ENCODE assay signal across 16 cellular contexts in the genomic region with DNA sequence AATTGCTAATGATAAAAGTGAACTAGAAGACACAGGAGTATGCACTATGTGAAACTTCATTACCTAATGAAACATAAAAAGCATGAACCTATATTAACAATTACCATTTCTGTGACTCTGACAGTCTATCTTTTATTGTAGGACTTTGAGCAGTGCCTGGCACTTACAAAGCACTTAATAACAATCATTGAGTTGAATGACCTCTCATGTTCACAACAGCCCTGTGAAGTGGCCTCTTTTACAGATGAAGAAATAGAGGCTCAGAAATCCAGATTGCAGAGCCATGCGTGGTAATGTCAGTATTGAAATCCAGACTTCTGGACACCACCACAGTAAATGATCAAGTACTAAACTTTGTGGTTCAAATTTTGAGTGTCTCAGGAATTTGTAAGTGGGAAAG.
DNase-seq lines count a peak whose midpoint lies in the region; ATAC-seq and TF ChIP-seq lines count a peak whose summit lies in the region.
"Had no signal": no experiment of that assay in that cellular context is flagged by ENCODE, and none has a peak within 500 bp of the region (broad histone marks: within the 10 kb centered on the region; RNA-seq: fewer than 3 reads in every experiment).

No MANE protein-coding gene starts in this region.

- no peaks in the 10 kb centered on the region for H3F3A ChIP-seq in GM23338 (replicated peaks; ENCODE audit: low read depth)

- H3K4me1 ChIP-seq in osteoblast (ENCODE audit: insufficient read depth, low read length) (no peaks in the 10 kb centered on the region), GM23338 (ENCODE audit: insufficient read depth) (no peaks in the 10 kb centered on the region)
- H3K4me1 ChIP-seq: BLaER1 had no signal

- H4K20me1 ChIP-seq in osteoblast (ENCODE audit: insufficient read depth, low read length): no peaks in the 10 kb centered on the region
- no peaks in the 10 kb centered on the region for H4K20me1 ChIP-seq in GM23338 (replicated peaks; ENCODE audit: insufficient read depth)
- H4K20me1 ChIP-seq: BLaER1 had no signal

- DNase-seq in NCI-H1105 treated with DMSO at 0.1 percent for 48 hours (lab: John Stamatoyannopoulos, UW) (peak; percentile 68), NCI-H1105 (lab: John Stamatoyannopoulos, UW) (no peak), NCI-H510A (lab: John Stamatoyannopoulos, UW) (peak; percentile 22), osteoblast (ENCODE audit: insufficient read length, low spot score, missing footprints) (peak; percentile 34), COR-L47 (lab: John Stamatoyannopoulos, UW) (no peak), GM13977 (ENCODE audit: low spot score) (no peak), GM23338 (ENCODE audit: low spot score) (no peak)
- DNase-seq: AML-193, Calu3, DMS 273 treated with DMSO at 0.1 percent for 48 hours, GF-D8, H7, IMR-90, KBM-7 had no signal

- H3K36me3 ChIP-seq in osteoblast (ENCODE audit: insufficient read depth, low read length) (no peaks in the 10 kb centered on the region), GM23338 (ENCODE audit: insufficient read depth) (no peaks in the 10 kb centered on the region)
- H3K36me3 ChIP-seq: BLaER1 had no signal

- no peak overlapping the region for H3K4me3 Mint-ChIP-seq in GM23338

- H3K9me3 Mint-ChIP-seq in GM23338: no peaks in the 10 kb centered on the region

- H2AFZ ChIP-seq in osteoblast (ENCODE audit: low read length) (no peak overlapping the region), GM23338 (no peak overlapping the region)

- H3K27ac ChIP-seq in osteoblast (ENCODE audit: low read depth, low read length) (no peak overlapping the region), GM23338 (ENCODE audit: low read depth) (no peak overlapping the region)
- H3K27ac ChIP-seq: 22Rv1, BLaER1 had no signal

- TF ChIP-seq CTCF in osteoblast (IDR thresholded peaks at IDR 0.05; ENCODE audit: extremely low read depth, low read depth, low read length): no peak
- no peak for TF ChIP-seq CTCF in GM13977 (IDR thresholded peaks at IDR 0.05; ENCODE audit: extremely low read depth, insufficient read depth, missing control alignments)
- no peak for TF ChIP-seq CTCF in GM23338 (conservative IDR thresholded peaks at IDR 0.05; ENCODE audit: low read depth in 2 of 2)

- H3K4me3 ChIP-seq in osteoblast (ENCODE audit: insufficient read depth, low read length) (no peak overlapping the region), GM23338 (no peak overlapping the region)
- H3K4me3 ChIP-seq: BLaER1 had no signal

- in situ Hi-C loops in GM13977 (cut with MboI; ENCODE audit: low pct_unique_long_range_greater_than_20kb, low sequenced_read_pairs, unreplicated experiment): no loop called here

- ATAC-seq in GM23338: no peak

- peaks cover 14% of the 10 kb centered on the region; the same call in 2 of the 3 replicates for H3K4me1 Mint-ChIP-seq in GM23338

- H3K27me3 ChIP-seq in osteoblast (ENCODE audit: insufficient read depth, low read length) (no peaks in the 10 kb centered on the region), GM23338 (ENCODE audit: insufficient read depth) (no peaks in the 10 kb centered on the region)
- H3K27me3 ChIP-seq: BLaER1 had no signal

- H3K9me2 ChIP-seq in GM23338 (ENCODE audit: insufficient read depth): no peaks in the 10 kb centered on the region

- no peaks in the 10 kb centered on the region for H3K27me3 Mint-ChIP-seq in GM23338 (ENCODE audit: insufficient read depth, low read depth, poor library complexity)

- no peak overlapping the region for H3K27ac Mint-ChIP-seq in GM23338

- no peaks in the 10 kb centered on the region for H3K9me3 ChIP-seq in osteoblast (ENCODE audit: low read depth, low read length)
- H3K9me3 ChIP-seq: BLaER1 had no signal

- no peaks in the 10 kb centered on the region for H3K36me3 Mint-ChIP-seq in GM23338 (ENCODE audit: low read depth)

- no peak overlapping the region for H3K4me2 ChIP-seq in osteoblast (ENCODE audit: insufficient read depth, low read length)
- H3K4me2 ChIP-seq in GM23338: no peak overlapping the region
- H3K4me2 ChIP-seq: BLaER1 had no signal

- H3K79me2 ChIP-seq in osteoblast (ENCODE audit: insufficient read depth, low read length): no peaks in the 10 kb centered on the region
- H3K79me2 ChIP-seq in GM23338 (replicated peaks; ENCODE audit: insufficient read depth): no peaks in the 10 kb centered on the region

TF ChIP-seq in GM23338, 12 proteins besides CTCF, POLR2A, EP300 and RAD21 (continues in another document):
- TF ChIP-seq ZNF114 (CRISPR knock-in tag; IDR thresholded peaks at IDR 0.05) (no peak), POLR2AphosphoS5 (IDR thresholded peaks at IDR 0.05; ENCODE audit: low read depth) (no peak), EZH2phosphoT487 (IDR thresholded peaks at IDR 0.05; ENCODE audit: unreplicated experiment) (no peak), EZH2 (IDR thresholded peaks at IDR 0.05; ENCODE audit: low read depth, unreplicated experiment) (no peak), JUNB (IDR thresholded peaks at IDR 0.05; ENCODE audit: unreplicated experiment) (no peak), NANOG (IDR thresholded peaks at IDR 0.05; ENCODE audit: borderline replicate concordance) (no peak), REST (IDR thresholded peaks at IDR 0.05; ENCODE audit: unreplicated experiment) (no peak), CREB1 (CRISPR knock-in tag; IDR thresholded peaks at IDR 0.05; ENCODE audit: low read depth) (no peak)
- TF ChIP-seq, protein P1, sequence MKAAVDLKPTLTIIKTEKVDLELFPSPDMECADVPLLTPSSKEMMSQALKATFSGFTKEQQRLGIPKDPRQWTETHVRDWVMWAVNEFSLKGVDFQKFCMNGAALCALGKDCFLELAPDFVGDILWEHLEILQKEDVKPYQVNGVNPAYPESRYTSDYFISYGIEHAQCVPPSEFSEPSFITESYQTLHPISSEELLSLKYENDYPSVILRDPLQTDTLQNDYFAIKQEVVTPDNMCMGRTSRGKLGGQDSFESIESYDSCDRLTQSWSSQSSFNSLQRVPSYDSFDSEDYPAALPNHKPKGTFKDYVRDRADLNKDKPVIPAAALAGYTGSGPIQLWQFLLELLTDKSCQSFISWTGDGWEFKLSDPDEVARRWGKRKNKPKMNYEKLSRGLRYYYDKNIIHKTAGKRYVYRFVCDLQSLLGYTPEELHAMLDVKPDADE (IDR thresholded peaks at IDR 0.05): no peak

Comparison
In these comparisons a context has a peak if more than half of its experiments do, and no peak if none do; other contexts are left out.
1. DNase-seq: peak in NCI-H1105 treated with DMSO at 0.1 percent for 48 hours (single experiment), NCI-H510A (single experiment) and osteoblast (single experiment); none in NCI-H1105 (single experiment), COR-L47 (single experiment), GM13977 (single experiment) and GM23338 (single experiment).